Comparison of ENCODE assay signal across 19 cellular contexts in genomic region chr10:118961401-118961800, GRCh38.
DNase-seq lines count a peak whose midpoint lies in the region; ATAC-seq, FAIRE-seq and TF ChIP-seq lines count a peak whose summit lies in the region.
"Had no signal": no experiment of that assay in that cellular context is flagged by ENCODE, and none has a peak within 500 bp of the region (broad histone marks: within the 10 kb centered on the region; RNA-seq: fewer than 3 reads in every experiment).

No MANE protein-coding gene starts in this region.

- H3K4me3 ChIP-seq in A549 (no peak overlapping the region), PC-9 (no peak overlapping the region)
- H3K4me3 ChIP-seq: GM12878 had no signal

- DNase-seq in A549 (ENCODE audit: low read depth in 1 of 2, low spot score in 1 of 2) (no peak), PC-9 (no peak), islet precursor cell (peak; percentile 46), progenitor cell of endocrine pancreas (ENCODE audit: low spot score, unreplicated experiment) (no peak), SHP77 treated with DMSO at 0.1 percent for 48 hours (lab: John Stamatoyannopoulos, UW) (no peak)
- no peak for DNase-seq in activated CD4-positive, alpha-beta T cell treated with anti-CD3 and anti-CD28 coated beads, Interleukin-2, amount 50 U/mL, for 48 hours
- DNase-seq: 8988T; ACHN; C1 segment of cervical spinal cord; Calu3; CD4-positive, alpha-beta T cell; DMS 273 treated with DMSO at 0.1 percent for 48 hours; HCEC 1CT; IMR-90 had no signal

- TF ChIP-seq EP300 in A549 (IDR thresholded peaks at IDR 0.05), result no peak

- H3K79me2 ChIP-seq in PC-9 (ENCODE audit: low read depth), result no peaks in the 10 kb centered on the region

- H2AFZ ChIP-seq in PC-9, result no peak overlapping the region

- POLR2A ChIA-PET in A549 (lab: Yijun Ruan, JAX), result no interaction called here
- POLR2A ChIA-PET in PC-9 (lab: Charles Lee; ENCODE audit: unreplicated experiment), result interaction anchor here (0.6 kb wide), 1 partner anchor 125 kb away, joined by 3 read pairs; no protein-coding TSS in a partner anchor

- no peak overlapping the region for H3K4me2 ChIP-seq in A549
- H3K4me2 ChIP-seq in PC-9, result peak overlapping the region; percentile 6; the same call in 1 of the 2 replicates

- TF ChIP-seq RAD21 in A549 (conservative IDR thresholded peaks at IDR 0.05 in 1 of 2, IDR thresholded peaks at IDR 0.05 in 1 of 2), result no peak

- no peaks in the 10 kb centered on the region for H3K36me3 Mint-ChIP-seq in progenitor cell of endocrine pancreas (ENCODE audit: insufficient read depth)

- no peak overlapping the region for H3K4me3 Mint-ChIP-seq in progenitor cell of endocrine pancreas (ENCODE audit: low read depth)
- H3K4me3 Mint-ChIP-seq: B cell; CD4-positive, alpha-beta T cell had no signal

- H3K36me3 ChIP-seq in PC-9 (ENCODE audit: low read depth), result no peaks in the 10 kb centered on the region

- H3K9me3 ChIP-seq in A549, result no peaks in the 10 kb centered on the region
- no peaks in the 10 kb centered on the region for H3K9me3 ChIP-seq in PC-9 (ENCODE audit: insufficient read depth, low read depth)

- 75% methylated on average over 7 of the region's 7 CpGs for WGBS in A549 (ENCODE audit: missing lambda C conversion rate)

- H3K4me1 ChIP-seq in A549, result peaks cover 43% of the 10 kb centered on the region
- peaks cover 49% of the 10 kb centered on the region for H3K4me1 ChIP-seq in PC-9 (replicated peaks; ENCODE audit: insufficient read depth)

- H3K4me1 Mint-ChIP-seq in progenitor cell of endocrine pancreas (ENCODE audit: low read depth), result peaks cover 9% of the 10 kb centered on the region
- H3K4me1 Mint-ChIP-seq: B cell had no signal

- peak overlapping the region; percentile 15 for H3K27ac Mint-ChIP-seq in progenitor cell of endocrine pancreas
- H3K27ac Mint-ChIP-seq: B cell; CD4-positive, alpha-beta T cell had no signal

- H3K27me3 ChIP-seq in PC-9 (ENCODE audit: insufficient read depth, low read depth), result no peaks in the 10 kb centered on the region

- CTCF ChIA-PET in A549 (lab: Yijun Ruan, JAX), result no interaction called here
- CTCF ChIA-PET in PC-9 (lab: Charles Lee), result no interaction called here

- BruUV-seq in PC-9 (replicated peaks; lab: Mats Ljungman, UMichigan), result no TSS peak

- H3K27ac ChIP-seq in A549 (peak overlapping the region; percentile 16 to 88; a peak in 3 of 6 replicates), PC-9 (no peak overlapping the region)

- no peak for TF ChIP-seq POLR2A in A549 (IDR thresholded peaks at IDR 0.05; ENCODE audit: low read length)

- TF ChIP-seq CTCF in A549 (IDR thresholded peaks at IDR 0.05) (no peak), PC-9 (conservative IDR thresholded peaks at IDR 0.05) (no peak), progenitor cell of endocrine pancreas (IDR thresholded peaks at IDR 0.05; ENCODE audit: unreplicated experiment) (no peak)

- FAIRE-seq in A549 (lab: Jason Lieb, UNC), result no peak
- FAIRE-seq: GM12878, H1 had no signal

- no peaks in the 10 kb centered on the region for H4K20me1 ChIP-seq in PC-9 (ENCODE audit: insufficient read depth)

- intact Hi-C loops in PC-9 (cut with micrococcal nuclease; ENCODE audit: unreplicated experiment), result loop anchor here (5.0 kb wide), 1 partner anchor 61 kb away; no protein-coding TSS in a partner anchor

- no peaks in the 10 kb centered on the region for H3K9me3 Mint-ChIP-seq in progenitor cell of endocrine pancreas (ENCODE audit: low read depth)
- H3K9me3 Mint-ChIP-seq: CD4-positive, alpha-beta T cell had no signal

- no peak for ATAC-seq in A549
- no peak for ATAC-seq in GM18498 (IDR thresholded peaks at IDR 0.05; ENCODE audit: unreplicated experiment)
- ATAC-seq in esophagus mucosa, result no peak
- ATAC-seq: GM12878 had no signal

- H3K27me3 Mint-ChIP-seq in progenitor cell of endocrine pancreas, result peaks cover 3% of the 10 kb centered on the region

- peaks cover 18% of the 10 kb centered on the region for H3F3A ChIP-seq in PC-9 (ENCODE audit: insufficient read depth, low read depth)

- H3K9me2 ChIP-seq in PC-9 (ENCODE audit: insufficient read depth), result no peaks in the 10 kb centered on the region

TF ChIP-seq in A549, 52 proteins besides CTCF, POLR2A, EP300 and RAD21:
- TF ChIP-seq NR3C1 (IDR thresholded peaks at IDR 0.05), result no peak
- no peak for TF ChIP-seq EHF (CRISPR knock-in tag; IDR thresholded peaks at IDR 0.05)
- TF ChIP-seq FOXS1 (CRISPR knock-in tag; IDR thresholded peaks at IDR 0.05), result no peak
- no peak for TF ChIP-seq MYC (IDR thresholded peaks at IDR 0.05; ENCODE audit: borderline replicate concordance, low read length)
- no peak for TF ChIP-seq ZFP36 (IDR thresholded peaks at IDR 0.05; ENCODE audit: borderline replicate concordance, partially characterized antibody)
- no peak for TF ChIP-seq JUNB (IDR thresholded peaks at IDR 0.05)
- no peak for TF ChIP-seq PBX3 (IDR thresholded peaks at IDR 0.05)
- no peak for TF ChIP-seq MAX (IDR thresholded peaks at IDR 0.05)
- no peak for TF ChIP-seq NPAS2 (CRISPR knock-in tag; IDR thresholded peaks at IDR 0.05; ENCODE audit: borderline replicate concordance)
- no peak for TF ChIP-seq RFX5 (IDR thresholded peaks at IDR 0.05)
- TF ChIP-seq CHD2 (IDR thresholded peaks at IDR 0.05; ENCODE audit: low read length, partially characterized antibody), result no peak
- no peak for TF ChIP-seq GATA3 (IDR thresholded peaks at IDR 0.05; ENCODE audit: borderline replicate concordance)
- TF ChIP-seq KDM1A (IDR thresholded peaks at IDR 0.05; ENCODE audit: low read depth), result no peak
- no peak for TF ChIP-seq ESRRA (IDR thresholded peaks at IDR 0.05; ENCODE audit: borderline replicate concordance, low read length)
- no peak for TF ChIP-seq NFE2L2 (conservative IDR thresholded peaks at IDR 0.05; ENCODE audit: low read length)
- no peak for TF ChIP-seq SMC3 (IDR thresholded peaks at IDR 0.05)
- TF ChIP-seq RARB (CRISPR knock-in tag; IDR thresholded peaks at IDR 0.05), result no peak
- no peak for TF ChIP-seq TFCP2L1 (CRISPR knock-in tag; IDR thresholded peaks at IDR 0.05)
- no peak for TF ChIP-seq HOXB13 (CRISPR knock-in tag; IDR thresholded peaks at IDR 0.05; ENCODE audit: low read depth)
- TF ChIP-seq HMGXB4 (CRISPR knock-in tag; IDR thresholded peaks at IDR 0.05; ENCODE audit: borderline replicate concordance), result no peak
